ENCODE assay signal across 8 cellular contexts in genomic region chr17:36950027-36950426, GRCh38. TPM values are rescaled to one million over a fixed set of nuclear protein-coding genes. Genes with fewer than 3 reads are reported as not detected.
DNase-seq lines count a peak whose midpoint lies in the region; ATAC-seq and TF ChIP-seq lines count a peak whose summit lies in the region.

No MANE protein-coding gene starts in this region.

- no peak for DNase-seq in Karpas-422
- no peak for DNase-seq in coronary artery (ENCODE audit: low spot score)
- no peak for DNase-seq in epidermal melanocyte (ENCODE audit: insufficient read length, low spot score)
- DNase-seq in HuH-7 (ENCODE audit: low spot score), result no peak

- H3K4me2 ChIP-seq in BLaER1, result peak overlapping the region; percentile 97
- H3K4me2 ChIP-seq in Karpas-422 (ENCODE audit: low read depth, low read length, poor library complexity, severe bottlenecking), result peak overlapping the region; percentile 90

- H3K27me3 Mint-ChIP-seq in nephron (ENCODE audit: low read depth), result peaks cover 38% of the 10 kb centered on the region

- no peaks in the 10 kb centered on the region for H3K9me3 Mint-ChIP-seq in nephron

- H3K4me1 ChIP-seq in BLaER1 (peaks cover 41% of the 10 kb centered on the region), Karpas-422 (ENCODE audit: low read length) (peaks cover 35% of the 10 kb centered on the region)

- H3K4me1 Mint-ChIP-seq in nephron, result peaks cover 25% of the 10 kb centered on the region

- peak overlapping the region; percentile 58 to 90 (median 85) for H3K27ac Mint-ChIP-seq in nephron

- no peak for ATAC-seq in GM21619 (IDR thresholded peaks at IDR 0.05; ENCODE audit: unreplicated experiment)
- no peak for ATAC-seq in HG02981 (IDR thresholded peaks at IDR 0.05; ENCODE audit: unreplicated experiment)

- H3K36me3 ChIP-seq in BLaER1, result peaks cover 49% of the 10 kb centered on the region
- H3K36me3 ChIP-seq in Karpas-422 (ENCODE audit: insufficient read depth, low read length), result peaks cover 33% of the 10 kb centered on the region

- H2AFZ ChIP-seq in Karpas-422 (ENCODE audit: low read length), result no peak overlapping the region

- peaks cover 34% of the 10 kb centered on the region for H3K27me3 ChIP-seq in BLaER1
- H3K27me3 ChIP-seq in Karpas-422 (ENCODE audit: low read length), result no peaks in the 10 kb centered on the region

- H3K79me2 ChIP-seq in Karpas-422 (ENCODE audit: low read length), result peaks cover 60% of the 10 kb centered on the region

- H3K4me3 Mint-ChIP-seq in nephron, result peak overlapping the region; percentile 92 to 95 (median 95)

- H4K20me1 ChIP-seq in BLaER1, result peaks cover 71% of the 10 kb centered on the region
- peaks cover 7% of the 10 kb centered on the region; the same call in 1 of the 2 replicates for H4K20me1 ChIP-seq in Karpas-422 (ENCODE audit: insufficient read depth, low read depth, low read length)

- peaks cover 48% of the 10 kb centered on the region for H3K36me3 Mint-ChIP-seq in nephron (ENCODE audit: low read depth)

- H3K9ac ChIP-seq in BLaER1 (peak overlapping the region; percentile 87), Karpas-422 (ENCODE audit: low read length) (peak overlapping the region; percentile 88)

- no peaks in the 10 kb centered on the region for H3K9me2 ChIP-seq in Karpas-422 (replicated peaks; ENCODE audit: insufficient read depth, low read length)

- TF ChIP-seq CTCF in coronary artery (IDR thresholded peaks at IDR 0.05) (no peak), nephron (IDR thresholded peaks at IDR 0.05; ENCODE audit: unreplicated experiment in 3 of 3) (no peak)

- H3K4me3 ChIP-seq in BLaER1, result peak overlapping the region; percentile 88
- H3K4me3 ChIP-seq in Karpas-422 (ENCODE audit: low read length), result peak overlapping the region; percentile 90
- peak overlapping the region; percentile 99 for H3K4me3 ChIP-seq in coronary artery

- H3K9me3 ChIP-seq in BLaER1 (peaks cover 4% of the 10 kb centered on the region; the same call in 1 of the 2 replicates), Karpas-422 (ENCODE audit: low read length) (no peaks in the 10 kb centered on the region)

- H3K27ac ChIP-seq in BLaER1, result no peak overlapping the region
- H3K27ac ChIP-seq in Karpas-422 (ENCODE audit: low read length), result no peak overlapping the region; the same call in 1 of the 2 replicates
- no peak overlapping the region for H3K27ac ChIP-seq in coronary artery

RNA-seq across cellular contexts. Expression of gene AATF, which starts 1.3 kb away (rescaled TPM):
- 45.1 and 64.0 TPM in 2 replicates for total RNA-seq in Karpas-422 (2014; rRNA removed; shearing (Covaris generic); ENCODE audit: low replicate concordance)

RNA-seq across cellular contexts. Expression of gene LHX1, which starts 12.8 kb away (rescaled TPM):
- total RNA-seq in Karpas-422 (2014; rRNA removed; shearing (Covaris generic); ENCODE audit: low replicate concordance), result not detected in 2 replicates
